Comparison of ENCODE assay signal across 21 cellular contexts in genomic region chr15:41491889-41492288, GRCh38. TPM values are rescaled to one million over a fixed set of nuclear protein-coding genes. Genes with fewer than 3 reads are reported as not detected.
A peak's percentile ranks its signal among the peaks of the same experiment; 100 is the strongest.
DNase-seq lines count a peak whose midpoint lies in the region; TF ChIP-seq lines count a peak whose summit lies in the region.
"Had no signal": no experiment of that assay in that cellular context is flagged by ENCODE, and none has a peak within 500 bp of the region (broad histone marks: within the 10 kb centered on the region; RNA-seq: fewer than 3 reads in every experiment).

No MANE protein-coding gene starts in this region.

- POLR2A ChIA-PET in Caco-2 (lab: Charles Lee) = interaction anchor here (0.5 to 0.6 kb wide), 2 partner anchors 10 to 49 kb away, joined by 3 to 4 read pairs; no protein-coding TSS in a partner anchor

- H3K27me3 Mint-ChIP-seq in Caco-2 (ENCODE audit: insufficient read depth, unreplicated experiment) (no peaks in the 10 kb centered on the region), chondrocyte (ENCODE audit: low read depth) (peaks cover 17% of the 10 kb centered on the region), osteocyte (ENCODE audit: unreplicated experiment) (peaks cover 18% of the 10 kb centered on the region)

- H3K27me3 ChIP-seq in BLaER1 = peaks cover 52% of the 10 kb centered on the region
- no peaks in the 10 kb centered on the region for H3K27me3 ChIP-seq in Caco-2 (replicated peaks; ENCODE audit: control insufficient read depth, insufficient read depth, low read length)
- H3K27me3 ChIP-seq: MG63, SJCRH30, testis had no signal

- H3K4me3 Mint-ChIP-seq in Caco-2 (ENCODE audit: unreplicated experiment) = peak overlapping the region; percentile 95
- no peak overlapping the region for H3K4me3 Mint-ChIP-seq in chondrocyte (ENCODE audit: unreplicated experiment)
- no peak overlapping the region for H3K4me3 Mint-ChIP-seq in osteocyte (ENCODE audit: unreplicated experiment)

- DNase-seq in Caco-2 (no peak), chondrocyte (ENCODE audit: low spot score) (no peak), NCI-H774 (lab: John Stamatoyannopoulos, UW) (no peak), osteocyte (ENCODE audit: extremely low spot score, unreplicated experiment) (no peak), NCI-H524 (lab: John Stamatoyannopoulos, UW) (no peak)
- DNase-seq: activated T-cell treated with anti-CD3 and anti-CD28 coated beads, Interleukin-2, amount 50 U/mL, for 24 hours; C1 segment of cervical spinal cord; hypothalamus; KBM-7; MG63; NCI-H1105 treated with DMSO at 0.1 percent for 48 hours; NCI-H2029; NCI-H526 treated with DMSO at 0.1 percent for 48 hours; stimulated activated naive CD4-positive, alpha-beta T cell treated with Interleukin-2 at 50 U/mL for 16 hours; testis had no signal

- intact Hi-C loops in Caco-2 (cut with micrococcal nuclease; ENCODE audit: unreplicated experiment) = no loop called here

- no peak overlapping the region for H3K9ac ChIP-seq in BLaER1

- H3K27ac Mint-ChIP-seq in Caco-2 (ENCODE audit: unreplicated experiment) (peak overlapping the region; percentile 4), chondrocyte (ENCODE audit: unreplicated experiment) (peak overlapping the region; percentile 13), osteocyte (ENCODE audit: unreplicated experiment) (no peak overlapping the region)
- H3K27ac Mint-ChIP-seq: memory B cell had no signal

- no peaks in the 10 kb centered on the region for H3K9me3 ChIP-seq in BLaER1
- no peaks in the 10 kb centered on the region for H3K9me3 ChIP-seq in Caco-2
- H3K9me3 ChIP-seq: HAP-1, MG63, neutrophil, SJCRH30, testis had no signal

- H3K4me2 ChIP-seq in BLaER1 = peak overlapping the region; percentile 96

- H3K36me3 Mint-ChIP-seq in Caco-2 (ENCODE audit: insufficient read depth, unreplicated experiment) (peaks cover 15% of the 10 kb centered on the region), chondrocyte (ENCODE audit: low read depth) (no peaks in the 10 kb centered on the region), osteocyte (ENCODE audit: unreplicated experiment) (peaks cover 2% of the 10 kb centered on the region)

- H3K4me1 ChIP-seq in BLaER1 = peaks cover 59% of the 10 kb centered on the region
- H3K4me1 ChIP-seq in Caco-2 = peaks cover 17% of the 10 kb centered on the region

- TF ChIP-seq CTCF in Caco-2 (IDR thresholded peaks at IDR 0.05; ENCODE audit: insufficient read depth in 1 of 2, low read depth in 1 of 2, low read length in 1 of 2, severe bottlenecking in 1 of 2, unreplicated experiment in 1 of 2) = no peak
- TF ChIP-seq CTCF in chondrocyte (IDR thresholded peaks at IDR 0.05) = no peak
- no peak for TF ChIP-seq CTCF in osteocyte (IDR thresholded peaks at IDR 0.05)

- H3K4me1 Mint-ChIP-seq in Caco-2 (ENCODE audit: low read depth, unreplicated experiment) (peaks cover 14% of the 10 kb centered on the region), chondrocyte (ENCODE audit: low read depth) (peaks cover 19% of the 10 kb centered on the region), osteocyte (ENCODE audit: unreplicated experiment) (peaks cover 16% of the 10 kb centered on the region)

- CTCF ChIA-PET in Caco-2 (lab: Charles Lee) = interaction anchor here (2.0 kb wide), 1 partner anchor 26 kb away, joined by 13 read pairs; no protein-coding TSS in a partner anchor

- no peak overlapping the region for H3K4me3 ChIP-seq in BLaER1
- peak overlapping the region; percentile 81; the same call in 1 of the 2 replicates for H3K4me3 ChIP-seq in Caco-2 (ENCODE audit: low read depth, low read length)
- H3K4me3 ChIP-seq: testis had no signal

- no TSS peak for BruUV-seq in Caco-2 (replicated peaks; lab: Mats Ljungman, UMichigan)

- no peaks in the 10 kb centered on the region for H3K36me3 ChIP-seq in BLaER1
- H3K36me3 ChIP-seq in Caco-2 (ENCODE audit: control insufficient read depth, insufficient read depth, low read length) = no peaks in the 10 kb centered on the region
- H3K36me3 ChIP-seq: HAP-1, MG63, neutrophil, SJCRH30 had no signal

- H3K9me3 Mint-ChIP-seq in Caco-2 (ENCODE audit: unreplicated experiment) (no peaks in the 10 kb centered on the region), chondrocyte (ENCODE audit: low read depth) (peaks cover 3% of the 10 kb centered on the region), osteocyte (ENCODE audit: unreplicated experiment) (no peaks in the 10 kb centered on the region)
- H3K9me3 Mint-ChIP-seq: activated T-cell treated with anti-CD3 and anti-CD28 coated beads, Interleukin-2, amount 50 U/mL, for 24 hours; memory B cell had no signal

- peaks cover 32% of the 10 kb centered on the region for H4K20me1 ChIP-seq in BLaER1

- H3K27ac ChIP-seq in BLaER1 = no peak overlapping the region
- H3K27ac ChIP-seq: neutrophil, testis had no signal

RNA-seq across cellular contexts. Expression of gene ITPKA, which starts 1.8 kb away (rescaled TPM):
- total RNA-seq in Caco-2 (2022) = 16.2 and 18.1 TPM in 2 replicates
- total RNA-seq in chondrocyte = 0.32 to 0.36 TPM in 2 of 3 replicates, not detected in the other
- total RNA-seq in osteocyte = not detected in 2 replicates

RNA-seq across cellular contexts. Expression of gene LTK, which starts 21.7 kb away (rescaled TPM):
- total RNA-seq in Caco-2 (2022) = 8.5 and 10.9 TPM in 2 replicates
- total RNA-seq in chondrocyte = 0.73 to 1.4 TPM (median 1.0 TPM) in 3 replicates
- total RNA-seq in osteocyte = 0.50 and 0.91 TPM in 2 replicates
- total RNA-seq: HT1080 had no signal

RNA-seq across cellular contexts. Expression of gene RPAP1, which starts 52.2 kb away (rescaled TPM):
- total RNA-seq in Caco-2 (2022) (55.3 and 67.1 TPM in 2 replicates), chondrocyte (25.5 to 38.1 TPM (median 29.9 TPM) in 3 replicates), osteocyte (36.1 TPM in 2 replicates)

Comparison
In these comparisons a context has a peak if more than half of its experiments do, and no peak if none do; other contexts are left out.
1. RNA of gene ITPKA, which starts 1.8 kb away (total RNA-seq): 16.2 to 18.1 TPM in Caco-2; 0.32 to 0.36 TPM in chondrocyte and not detected in osteocyte; every median in the first group is over 10 times any median in the second.